In genomic region chr13:111519041-111519440, GRCh38 we compare ENCODE assay signal across 15 cellular contexts.
A peak's percentile ranks its signal among the peaks of the same experiment; 100 is the strongest.
DNase-seq lines count a peak whose midpoint lies in the region; ATAC-seq lines count a peak whose summit lies in the region.
"Had no signal": no experiment of that assay in that cellular context is flagged by ENCODE, and none has a peak within 500 bp of the region (broad histone marks: within the 10 kb centered on the region; RNA-seq: fewer than 3 reads in every experiment).

No MANE protein-coding gene starts in this region.

- intact Hi-C loops in sciatic nerve (cut with DNase I), result no loop called here

- ATAC-seq in sciatic nerve (no peak), left lobe of liver (no peak), GM19324 (IDR thresholded peaks at IDR 0.05; ENCODE audit: low FRiP score, unreplicated experiment) (no peak)
- ATAC-seq: CD8-positive, alpha-beta T cell had no signal

- peak; percentile 44 for DNase-seq in NCI-H69 (lab: John Stamatoyannopoulos, UW)
- peak; percentile 46 for DNase-seq in islet precursor cell
- peak; percentile 33 for DNase-seq in sciatic nerve (ENCODE audit: low spot score)
- no peak for DNase-seq in C1 segment of cervical spinal cord (lab: John Stamatoyannopoulos, UW)
- no peak for DNase-seq in left lobe of liver (ENCODE audit: low spot score)
- no peak for DNase-seq in NCI-H1092 treated with DMSO at 0.1 percent for 48 hours (lab: John Stamatoyannopoulos, UW)
- DNase-seq: 8988T, Calu3, DMS79 treated with DMSO at 0.1 percent for 48 hours, GF-D8, GM23248, HCEC 1CT, IMR-90 had no signal

Comparison
In these comparisons a context has a peak if more than half of its experiments do, and no peak if none do; other contexts are left out.
1. DNase-seq: peak in NCI-H69 (single experiment), islet precursor cell (single experiment) and sciatic nerve (single experiment); none in C1 segment of cervical spinal cord (0 of 14), left lobe of liver (single experiment) and NCI-H1092 treated with DMSO at 0.1 percent for 48 hours (single experiment).